ENCODE assay signal across 14 cellular contexts in genomic region chr1:52237430-52237829, GRCh38.
DNase-seq lines count a peak whose midpoint lies in the region; TF ChIP-seq lines count a peak whose summit lies in the region.
"Had no signal": no experiment of that assay in that cellular context is flagged by ENCODE, and none has a peak within 500 bp of the region (broad histone marks: within the 10 kb centered on the region; RNA-seq: fewer than 3 reads in every experiment).

No MANE protein-coding gene starts in this region.

- H3K4me1 ChIP-seq in ACC112 (ENCODE audit: control insufficient read depth, insufficient read depth, low read length, unreplicated experiment), result peaks cover 32% of the 10 kb centered on the region
- H3K4me1 ChIP-seq in fibroblast of lung (ENCODE audit: control insufficient read depth, extremely low read depth, insufficient read depth, low read length), result peaks cover 15% of the 10 kb centered on the region
- no peaks in the 10 kb centered on the region for H3K4me1 ChIP-seq in suprapubic skin
- H3K4me1 ChIP-seq: A549 had no signal

- 77% methylated on average over 1 of the region's 1 CpG for WGBS in suprapubic skin

- TF ChIP-seq EP300 in suprapubic skin (IDR thresholded peaks at IDR 0.05), result no peak

- no peak overlapping the region for H3K9ac ChIP-seq in fibroblast of lung (ENCODE audit: insufficient read depth, low read length)

- no peaks in the 10 kb centered on the region for H3K27me3 ChIP-seq in ACC112 (ENCODE audit: insufficient read depth, low read length)
- no peaks in the 10 kb centered on the region for H3K27me3 ChIP-seq in fibroblast of lung (ENCODE audit: control insufficient read depth, insufficient read depth, low read length)
- H3K27me3 ChIP-seq in suprapubic skin, result no peaks in the 10 kb centered on the region
- H3K27me3 ChIP-seq: adrenal gland had no signal

- no peak for TF ChIP-seq POLR2A in suprapubic skin (IDR thresholded peaks at IDR 0.05)

- H2AFZ ChIP-seq in ACC112 (ENCODE audit: low read length, unreplicated experiment), result no peak overlapping the region
- no peak overlapping the region for H2AFZ ChIP-seq in fibroblast of lung (ENCODE audit: low read length)

- TF ChIP-seq CTCF in fibroblast of lung (conservative IDR thresholded peaks at IDR 0.05 in 1 of 2, IDR thresholded peaks at IDR 0.05 in 1 of 2; ENCODE audit: low read depth in 1 of 2, low read length in 2 of 2), result no peak
- TF ChIP-seq CTCF in suprapubic skin (IDR thresholded peaks at IDR 0.05), result no peak

- peak overlapping the region; percentile 53; the same call in 1 of the 2 replicates for H3K27ac ChIP-seq in ACC112 (ENCODE audit: low read depth, low read length)
- no peak overlapping the region for H3K27ac ChIP-seq in fibroblast of lung (ENCODE audit: insufficient read depth, low read length)
- H3K27ac ChIP-seq in suprapubic skin, result no peak overlapping the region
- H3K27ac ChIP-seq: A549, adrenal gland had no signal

- H3K36me3 ChIP-seq in ACC112 (ENCODE audit: insufficient read depth, low read length), result no peaks in the 10 kb centered on the region
- H3K36me3 ChIP-seq in fibroblast of lung (ENCODE audit: control insufficient read depth, insufficient read depth, low read length), result no peaks in the 10 kb centered on the region
- peaks cover 4% of the 10 kb centered on the region for H3K36me3 ChIP-seq in suprapubic skin
- H3K36me3 ChIP-seq: adrenal gland had no signal

- H4K20me1 ChIP-seq in fibroblast of lung (ENCODE audit: control insufficient read depth, extremely low read depth, insufficient read depth, low read length), result no peaks in the 10 kb centered on the region

- H3K4me3 ChIP-seq in ACC112 (ENCODE audit: low read depth, low read length), result no peak overlapping the region
- H3K4me3 ChIP-seq in fibroblast of lung (replicated peaks in 1 of 4; ENCODE audit: control extremely low read depth in 1 of 4, insufficient read depth in 1 of 4, low read depth in 3 of 4, low read length in 4 of 4), result no peak overlapping the region
- H3K4me3 ChIP-seq in suprapubic skin, result no peak overlapping the region
- H3K4me3 ChIP-seq: A549, adrenal gland had no signal

- peak overlapping the region; percentile 25 for H3K4me2 ChIP-seq in fibroblast of lung (ENCODE audit: extremely low read depth, insufficient read depth, low read length)
- H3K4me2 ChIP-seq: A549 had no signal

- H3K79me2 ChIP-seq in ACC112 (ENCODE audit: control insufficient read depth, insufficient read depth, low read length, unreplicated experiment) (peaks cover 2% of the 10 kb centered on the region), fibroblast of lung (ENCODE audit: control insufficient read depth, insufficient read depth, low read length) (no peaks in the 10 kb centered on the region)

- DNase-seq in HT1080 (ENCODE audit: low read depth), result peak; percentile 90
- DNase-seq in SK-N-DZ (ENCODE audit: low spot score), result peak; percentile 5
- DNase-seq in fibroblast of lung (ENCODE audit: low read depth in 2 of 2), result peak; percentile 56 to 91
- DNase-seq in iPS-NIHi11 (ENCODE audit: low spot score), result no peak
- no peak for DNase-seq in DMS79 treated with DMSO at 0.1 percent for 48 hours (lab: John Stamatoyannopoulos, UW)
- DNase-seq in NCI-H2107 (lab: John Stamatoyannopoulos, UW), result no peak
- no peak for DNase-seq in suprapubic skin (ENCODE audit: low spot score in 2 of 2)
- DNase-seq: adrenal gland; GF-D8; left cardiac atrium; stimulated activated CD4-positive, alpha-beta T cell treated with anti-CD3 and anti-CD28 coated beads, Interleukin-12 subunit alpha, Interleukin-12 subunit beta, amount 100 ng/mL, for 4 hours; T-helper 2 cell had no signal

- no peaks in the 10 kb centered on the region for H3K9me3 ChIP-seq in fibroblast of lung (ENCODE audit: control insufficient read depth, insufficient read depth, low read depth, low read length)
- H3K9me3 ChIP-seq in suprapubic skin, result no peaks in the 10 kb centered on the region
- H3K9me3 ChIP-seq: A549, adrenal gland had no signal

Comparison
In these comparisons a context has a peak if more than half of its experiments do, and no peak if none do; other contexts are left out.
1. DNase-seq: peak in HT1080 (single experiment), SK-N-DZ (single experiment) and fibroblast of lung (2 of 2); none in iPS-NIHi11 (single experiment), DMS79 treated with DMSO at 0.1 percent for 48 hours (single experiment), NCI-H2107 (single experiment) and suprapubic skin (0 of 2).